23 cellular contexts compared by ENCODE assay signal in genomic region chr3:85433334-85433733, GRCh38.
"Had no signal": no experiment of that assay in that cellular context is flagged by ENCODE, and none has a peak within 500 bp of the region (broad histone marks: within the 10 kb centered on the region; RNA-seq: fewer than 3 reads in every experiment).

No MANE protein-coding gene starts in this region.

- H3K27me3 ChIP-seq: colonic mucosa, gastrocnemius medialis, heart right ventricle, left lung, tibial artery, upper lobe of left lung, uterus had no signal

- DNase-seq: cerebellar nuclear complex; colonic mucosa; effector CD4-positive, alpha-beta T cell; endodermal cell; gastrocnemius medialis; heart right ventricle; left lung; lower lobe of right lung; naive B cell; posterior cingulate gyrus; right cardiac atrium; stimulated activated CD4-positive, alpha-beta T cell treated with anti-CD3 and anti-CD28 coated beads, Interleukin-4, amount 100 ng/mL, for 1 hour; stimulated activated CD8-positive, alpha-beta memory T cell treated with anti-CD3 and anti-CD28 coated beads, Interleukin-4, amount 100 ng/mL, for 48 hours; stimulated activated naive CD8-positive, alpha-beta T cell treated with anti-CD3 and anti-CD28 coated beads, Interleukin-15, Interleukin-2, amounts not matched to agents 100 U/mL and 50 U/mL, for 24 hours; tibial artery; upper lobe of left lung; uterus had no signal

- H3K4me3 ChIP-seq: colonic mucosa, gastrocnemius medialis, heart right ventricle, left lung, lower lobe of right lung, tibial artery, upper lobe of left lung, uterus had no signal

- H3K9me3 ChIP-seq: colonic mucosa, gastrocnemius medialis, left lung, lower lobe of right lung, tibial artery, upper lobe of left lung, uterus had no signal

- H3K36me3 ChIP-seq: colonic mucosa, gastrocnemius medialis, heart right ventricle, left lung, lower lobe of right lung, tibial artery, upper lobe of left lung, uterus had no signal

- H3K27ac ChIP-seq: colonic mucosa, gastrocnemius medialis, heart right ventricle, left lung, lower lobe of right lung, tibial artery, upper lobe of left lung, uterus had no signal

- H3K27ac Mint-ChIP-seq: endodermal cell; memory B cell; naive B cell; nephron; stimulated activated effector memory CD8-positive, alpha-beta T cell treated with anti-CD3 and anti-CD28 coated beads, Interleukin-12 subunit alpha, Interleukin-12 subunit beta, amount 100 ng/mL, for 72 hours had no signal

- H3K27me3 Mint-ChIP-seq: memory B cell, naive B cell had no signal

- H3K4me1 ChIP-seq: colonic mucosa, gastrocnemius medialis, heart right ventricle, left lung, lower lobe of right lung, tibial artery, upper lobe of left lung, uterus had no signal

- FAIRE-seq: endothelial cell of umbilical vein, keratinocyte had no signal

- H3K36me3 Mint-ChIP-seq: memory B cell, naive B cell had no signal

- H3K4me1 Mint-ChIP-seq: endodermal cell; memory B cell; naive B cell; nephron; stimulated activated effector memory CD8-positive, alpha-beta T cell treated with anti-CD3 and anti-CD28 coated beads, Interleukin-12 subunit alpha, Interleukin-12 subunit beta, amount 100 ng/mL, for 72 hours had no signal

- H3K9me3 Mint-ChIP-seq: endodermal cell, nephron had no signal

- H3K4me3 Mint-ChIP-seq: endodermal cell; memory B cell; naive B cell; nephron; stimulated activated effector memory CD8-positive, alpha-beta T cell treated with anti-CD3 and anti-CD28 coated beads, Interleukin-12 subunit alpha, Interleukin-12 subunit beta, amount 100 ng/mL, for 72 hours had no signal

- ATAC-seq: esophagus mucosa; gastrocnemius medialis; heart right ventricle; left lung; lower lobe of right lung; right cardiac atrium; stimulated activated effector memory CD8-positive, alpha-beta T cell treated with anti-CD3 and anti-CD28 coated beads, Interleukin-12 subunit alpha, Interleukin-12 subunit beta, amount 100 ng/mL, for 72 hours; stimulated activated naive CD8-positive, alpha-beta T cell treated with anti-CD3 and anti-CD28 coated beads, Interleukin-15, Interleukin-2, amounts not matched to agents 100 U/mL and 50 U/mL, for 24 hours had no signal
